8 cellular contexts compared by ENCODE assay signal in genomic region chr11:112279901-112280267, GRCh38. TPM values are rescaled to one million over a fixed set of nuclear protein-coding genes. Genes with fewer than 3 reads are reported as not detected.
DNase-seq lines count a peak whose midpoint lies in the region; ATAC-seq and TF ChIP-seq lines count a peak whose summit lies in the region.

No MANE protein-coding gene starts in this region.

- TF ChIP-seq CTCF in GM10266 (IDR thresholded peaks at IDR 0.05; ENCODE audit: control insufficient read depth, insufficient read depth, low read depth, missing control alignments): peak; percentile 83

- peak; percentile 76 for DNase-seq in GM10266 (ENCODE audit: extremely low spot score)
- peak; percentile 22 for DNase-seq in NCI-H2029 (lab: John Stamatoyannopoulos, UW)
- DNase-seq in activated CD4-positive, CD25-positive, alpha-beta regulatory T cell treated with anti-CD3 and anti-CD28 coated beads, Interleukin-2, amount 50 U/mL, for 16 hours (ENCODE audit: low read depth, low spot score): peak; percentile 58
- DNase-seq in cerebellar cortex (ENCODE audit: low spot score): peak; percentile 61
- peak in 1 of 2 donors; percentile 79 for DNase-seq in left colon
- peak; percentile 71 to 76 for DNase-seq in stimulated activated CD4-positive, alpha-beta T cell treated with anti-CD3 and anti-CD28 coated beads, Interleukin-2, amount 100 ng/mL, for 48 hours
- no peak for DNase-seq in epidermal melanocyte (ENCODE audit: insufficient read length, low spot score)

- ATAC-seq in HG02588 (IDR thresholded peaks at IDR 0.05; ENCODE audit: unreplicated experiment): peak; percentile 39
- ATAC-seq in left colon: peak; percentile 63

- intact Hi-C loops in left colon (cut with DNase I, micrococcal nuclease): loop anchor here (2.0 to 10.0 kb wide), 4 partner anchors 58 to 1015 kb away; no protein-coding TSS in a partner anchor

RNA-seq across cellular contexts. Expression of gene PLET1, which starts 19.2 kb away (rescaled TPM):
- total RNA-seq in left colon: not detected

RNA-seq across cellular contexts. Expression of gene PTS, which starts 53.7 kb away (rescaled TPM):
- total RNA-seq in left colon: 10 to 100 TPM; 33.0 to 36.6 TPM
